In the genomic region with DNA sequence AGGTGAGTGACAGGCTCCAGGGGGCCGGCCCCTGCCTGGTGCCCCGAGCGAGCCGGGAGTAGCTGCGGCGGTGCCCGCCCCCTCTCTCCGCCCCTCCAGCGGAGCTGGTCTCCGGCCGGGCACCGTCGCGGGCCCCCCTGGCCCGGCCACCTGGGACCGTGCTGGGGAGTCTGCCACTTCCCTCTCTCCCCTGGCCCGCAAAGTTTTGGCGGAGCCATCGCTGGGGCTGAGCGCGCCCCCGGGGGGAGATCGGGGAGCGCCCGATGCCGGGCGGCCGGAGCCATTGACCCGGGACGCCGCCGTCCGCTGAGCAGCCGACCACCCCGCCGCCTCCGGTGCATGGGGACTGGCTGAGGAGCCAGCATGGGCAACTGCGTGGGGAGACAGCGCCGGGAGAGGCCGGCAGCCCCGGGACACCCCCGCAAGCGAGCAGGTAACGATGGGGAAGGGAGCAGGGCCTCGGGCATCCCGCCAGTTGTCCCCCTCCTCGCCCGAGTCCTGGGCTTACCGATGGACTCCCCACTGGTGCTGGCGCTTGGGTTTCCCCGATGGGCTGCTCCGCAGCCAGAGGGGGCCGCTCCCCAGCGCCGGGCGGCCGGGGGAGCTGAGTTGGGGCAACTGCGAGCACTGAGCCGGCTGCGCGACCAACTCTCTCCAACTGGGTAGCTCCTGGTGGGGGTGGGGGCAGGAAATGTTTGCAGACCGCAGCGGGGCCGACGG, we compare ENCODE assay signal across 8 cellular contexts. TPM values are rescaled to one million over a fixed set of nuclear protein-coding genes. Genes with fewer than 3 reads are reported as not detected.
DNase-seq lines count a peak whose midpoint lies in the region; FAIRE-seq and TF ChIP-seq lines count a peak whose summit lies in the region.

TSS of gene UBTD1 (plus strand) at position 84 of the 720 bp plus-strand sequence. CDS start at position 364, 280 bp downstream.

- H3K9me3 ChIP-seq in cardiac muscle cell (ENCODE audit: low read depth) (no peaks in the 10 kb centered on the region), parathyroid adenoma (ENCODE audit: control insufficient read depth, low read length) (no peaks in the 10 kb centered on the region)

- H3K4me3 ChIP-seq in cardiac muscle cell, result peak within 1 kb of the TSS; percentile 74
- H3K4me3 ChIP-seq in parathyroid adenoma (ENCODE audit: low read depth, low read length), result peak within 1 kb of the TSS; percentile 90

- no peaks in the 10 kb centered on the region; the same call in none of the 2 replicates for H3K27me3 Mint-ChIP-seq in HFFc6 (ENCODE audit: insufficient read depth)
- peaks cover 26% of the 10 kb centered on the region for H3K27me3 Mint-ChIP-seq in activated naive CD8-positive, alpha-beta T cell treated with anti-CD3 and anti-CD28 coated beads for 36 hours

- H3K27ac Mint-ChIP-seq in HFFc6, result peak within 1 kb of the TSS; percentile 83
- peak within 1 kb of the TSS; percentile 98 for H3K27ac Mint-ChIP-seq in activated naive CD8-positive, alpha-beta T cell treated with anti-CD3 and anti-CD28 coated beads for 36 hours

- H3K36me3 Mint-ChIP-seq in HFFc6 (ENCODE audit: low read depth), result no peaks in the 10 kb centered on the region; the same call in 1 of the 2 replicates
- peaks cover 6% of the 10 kb centered on the region for H3K36me3 Mint-ChIP-seq in activated naive CD8-positive, alpha-beta T cell treated with anti-CD3 and anti-CD28 coated beads for 36 hours

- in situ Hi-C loops in Caki2 (cut with HindIII; ENCODE audit: low pct_unique_long_range_greater_than_20kb, low sequenced_read_pairs), result no loop called here

- H3K27me3 ChIP-seq in cardiac muscle cell, result peaks cover 21% of the 10 kb centered on the region
- H3K27me3 ChIP-seq in parathyroid adenoma (ENCODE audit: control insufficient read depth, insufficient read depth, low read length), result no peaks in the 10 kb centered on the region

- H3K4me2 ChIP-seq in parathyroid adenoma (ENCODE audit: low read length), result peak within 1 kb of the TSS; percentile 98

- no peaks in the 10 kb centered on the region for H3K9me3 Mint-ChIP-seq in HFFc6
- no peaks in the 10 kb centered on the region for H3K9me3 Mint-ChIP-seq in activated naive CD8-positive, alpha-beta T cell treated with anti-CD3 and anti-CD28 coated beads for 36 hours

- FAIRE-seq in RCC 7860 (lab: Jason Lieb, UNC), result no peak

- TF ChIP-seq CTCF in HFFc6 (IDR thresholded peaks at IDR 0.05), result no peak; the same call in none of the 2 replicates
- no peak for TF ChIP-seq CTCF in cardiac muscle cell (IDR thresholded peaks at IDR 0.05; ENCODE audit: low read depth, low read length)
- TF ChIP-seq CTCF in parathyroid adenoma (IDR thresholded peaks at IDR 0.05), result no peak

- H2AFZ ChIP-seq in parathyroid adenoma, result peak within 1 kb of the TSS; percentile 78

- H3K4me3 Mint-ChIP-seq in HFFc6, result peak within 1 kb of the TSS; percentile 93
- peak within 1 kb of the TSS; percentile 90 for H3K4me3 Mint-ChIP-seq in activated naive CD8-positive, alpha-beta T cell treated with anti-CD3 and anti-CD28 coated beads for 36 hours

- H3K27ac ChIP-seq in cardiac muscle cell (peak within 1 kb of the TSS; percentile 91), parathyroid adenoma (peak within 1 kb of the TSS; percentile 81)

- H3K79me2 ChIP-seq in parathyroid adenoma, result peaks cover 29% of the 10 kb centered on the region

- DNase-seq in Caki2 (ENCODE audit: low read depth) (peak; percentile 25), HFFc6 (no peak), RCC 7860 (ENCODE audit: low spot score) (peak; percentile 16), cardiac muscle cell (ENCODE audit: low read depth in 1 of 2, low spot score in 1 of 2) (peak; percentile 60 to 61), NCI-H2107 (lab: John Stamatoyannopoulos, UW) (no peak), NCI-H510A treated with DMSO at 0.1 percent for 48 hours (lab: John Stamatoyannopoulos, UW) (no peak)
- peak; percentile 34 for DNase-seq in activated naive CD8-positive, alpha-beta T cell treated with anti-CD3 and anti-CD28 coated beads for 36 hours

- peaks cover 55% of the 10 kb centered on the region for H3K4me1 Mint-ChIP-seq in HFFc6 (ENCODE audit: low read depth)
- peaks cover 36% of the 10 kb centered on the region for H3K4me1 Mint-ChIP-seq in activated naive CD8-positive, alpha-beta T cell treated with anti-CD3 and anti-CD28 coated beads for 36 hours

- H3K36me3 ChIP-seq in cardiac muscle cell (no peaks in the 10 kb centered on the region), parathyroid adenoma (ENCODE audit: control insufficient read depth, insufficient read depth, low read length) (no peaks in the 10 kb centered on the region)

- H3K4me1 ChIP-seq in cardiac muscle cell (ENCODE audit: low read depth) (peaks cover 15% of the 10 kb centered on the region), parathyroid adenoma (peaks cover 3% of the 10 kb centered on the region)

- H3K9ac ChIP-seq in parathyroid adenoma, result peak within 1 kb of the TSS; percentile 68

RNA-seq across cellular contexts. Expression of gene UBTD1, which starts in this region (rescaled TPM):
- total RNA-seq in Caki2 (2014; rRNA removed; shearing (Covaris generic); ENCODE audit: low replicate concordance), result 13.0 and 23.3 TPM in 2 replicates
- total RNA-seq in HFFc6 (2021; fragmentation: NEBNext Ultra II Directional; extraction: Animal tissue kit (Norgen Biotek cat#: 25700)), result 10 to 100 TPM; 31.3 to 42.1 (median 34.8) TPM
- 1 to 10 TPM in 1 of 2 experiments, under 1 TPM in 1; 0.99 to 1.3 TPM for total RNA-seq in activated naive CD8-positive, alpha-beta T cell treated with anti-CD3 and anti-CD28 coated beads for 36 hours
- total RNA-seq in cardiac muscle cell, result 9.5 and 13.5 TPM in 2 replicates
- 13.1 and 15.8 TPM in 2 replicates for polyA plus RNA-seq in cardiac muscle cell

Comparison
In these comparisons a context has a peak if more than half of its experiments do, and no peak if none do; other contexts are left out.
1. DNase-seq: peak in Caki2 (single experiment), RCC 7860 (single experiment), activated naive CD8-positive, alpha-beta T cell treated with anti-CD3 and anti-CD28 coated beads for 36 hours (single experiment) and cardiac muscle cell (2 of 2); none in HFFc6 (single experiment), NCI-H2107 (single experiment) and NCI-H510A treated with DMSO at 0.1 percent for 48 hours (single experiment).